In genomic region chr15:75737713-75738646, GRCh38 we compare ENCODE assay signal across 8 cellular contexts. TPM values are rescaled to one million over a fixed set of nuclear protein-coding genes. Genes with fewer than 3 reads are reported as not detected.
A peak's percentile ranks its signal among the peaks of the same experiment; 100 is the strongest.
DNase-seq lines count a peak whose midpoint lies in the region; ATAC-seq, FAIRE-seq and TF ChIP-seq lines count a peak whose summit lies in the region.
"Not testable (repeated sequence)": the region's sequence is repeated elsewhere in the genome, so short reads cannot be mapped to it uniquely, and the experiment has no call there.

No MANE protein-coding gene starts in this region.

- H3K79me2 ChIP-seq in astrocyte (ENCODE audit: insufficient read depth, low read length) = not testable (repeated sequence)

- ATAC-seq in GM19328 (IDR thresholded peaks at IDR 0.05; ENCODE audit: unreplicated experiment) (peak; percentile 21), HG03196 (IDR thresholded peaks at IDR 0.05; ENCODE audit: unreplicated experiment) (peak; percentile 17), foreskin keratinocyte (peak; percentile 2)

- H3K27me3 Mint-ChIP-seq in astrocyte (ENCODE audit: low read depth, unreplicated experiment) = peaks cover 15% of the 10 kb centered on the region

- not testable (repeated sequence) for H3K36me3 ChIP-seq in BLaER1; SK-N-MC (ENCODE audit: insufficient read depth, low read length); astrocyte (ENCODE audit: insufficient read depth, low read length); mesodermal cell (ENCODE audit: control insufficient read depth, insufficient read depth, low read length); skeletal muscle tissue (ENCODE audit: control insufficient read depth in 3 of 3, insufficient read depth in 3 of 3, low read length in 3 of 3)

- not testable (repeated sequence) for H3K9me3 Mint-ChIP-seq in astrocyte (ENCODE audit: unreplicated experiment)

- H3K27ac Mint-ChIP-seq in astrocyte (ENCODE audit: unreplicated experiment) = not testable (repeated sequence)

- not testable (repeated sequence) for H3K27me3 ChIP-seq in BLaER1; astrocyte (ENCODE audit: insufficient read depth, low read length); foreskin keratinocyte; skeletal muscle tissue (ENCODE audit: control insufficient read depth in 3 of 3, insufficient read depth in 3 of 3, low read length in 3 of 3)

- not testable (repeated sequence) for H3K9me3 ChIP-seq in BLaER1; SK-N-MC (ENCODE audit: low read depth, low read length); astrocyte (ENCODE audit: insufficient read depth, low read depth, low read length); mesodermal cell (ENCODE audit: control insufficient read depth, low read length); skeletal muscle tissue (ENCODE audit: control insufficient read depth in 3 of 3, low read length in 3 of 3)

- H3K4me1 ChIP-seq in BLaER1 = peaks cover 51% of the 10 kb centered on the region
- H3K4me1 ChIP-seq in astrocyte (ENCODE audit: insufficient read depth, low read length); foreskin keratinocyte; mesodermal cell (ENCODE audit: control insufficient read depth, insufficient read depth, low read length, poor library complexity, severe bottlenecking): not testable (repeated sequence)
- H3K4me1 ChIP-seq in skeletal muscle tissue (ENCODE audit: control insufficient read depth in 3 of 3, insufficient read depth in 3 of 3, low read length in 3 of 3) = peaks cover 9 to 17% (median 12%) of the 10 kb centered on the region in 3 donors

- not testable (repeated sequence) for H3K36me3 Mint-ChIP-seq in astrocyte (ENCODE audit: low read depth, unreplicated experiment)

- not testable (repeated sequence) for TF ChIP-seq CTCF in astrocyte (IDR thresholded peaks at IDR 0.05; ENCODE audit: insufficient read depth, low read depth, low read length); foreskin keratinocyte (conservative IDR thresholded peaks at IDR 0.05)

- H3K27ac ChIP-seq in BLaER1 (peak overlapping the region; percentile 85), foreskin keratinocyte (peak overlapping the region; percentile 83)
- H3K27ac ChIP-seq in SK-N-MC; astrocyte (ENCODE audit: low read depth, low read length); mesodermal cell (ENCODE audit: low read depth, low read length, severe bottlenecking); skeletal muscle tissue (ENCODE audit: low read depth, low read length): not testable (repeated sequence)

- H3K4me1 Mint-ChIP-seq in astrocyte (ENCODE audit: low read depth, unreplicated experiment) = not testable (repeated sequence)

- H3K9ac ChIP-seq in BLaER1 = peak overlapping the region; percentile 89
- H3K9ac ChIP-seq in SK-N-MC (ENCODE audit: insufficient read length) = peak overlapping the region; percentile 62
- H3K9ac ChIP-seq in astrocyte (ENCODE audit: low read length) = peak overlapping the region; percentile 81
- peak overlapping the region in 2 of 3 donors; percentile 70 to 74 for H3K9ac ChIP-seq in skeletal muscle tissue (ENCODE audit: low read depth in 1 of 3, low read length in 3 of 3)

- peaks cover 12% of the 10 kb centered on the region; the same call in 1 of the 2 replicates for H4K20me1 ChIP-seq in BLaER1
- not testable (repeated sequence) for H4K20me1 ChIP-seq in astrocyte (ENCODE audit: insufficient read depth, low read length)

- H3K4me2 ChIP-seq in BLaER1 (peak overlapping the region; percentile 98), astrocyte (ENCODE audit: low read length) (peak overlapping the region; percentile 99)

- not testable (repeated sequence) for FAIRE-seq in astrocyte (lab: Jason Lieb, UNC)

- H2AFZ ChIP-seq in astrocyte (ENCODE audit: low read depth, low read length) = peak overlapping the region; percentile 93

- WGBS in mesodermal cell (ENCODE audit: insufficient coverage in 2 of 2), 2 experiments = 6 to 7% methylated on average over 34 to 39 of the region's 49 CpGs

- not testable (repeated sequence) for DNase-seq in SK-N-MC (ENCODE audit: low read depth, low spot score); astrocyte (ENCODE audit: low read depth); foreskin keratinocyte

- H3K4me3 Mint-ChIP-seq in astrocyte (ENCODE audit: unreplicated experiment) = peak overlapping the region; percentile 94

- H3K4me3 ChIP-seq in BLaER1 = peak overlapping the region; percentile 94
- H3K4me3 ChIP-seq in SK-N-MC = peak overlapping the region; percentile 90
- peak overlapping the region; percentile 71 for H3K4me3 ChIP-seq in astrocyte (ENCODE audit: insufficient read depth, low read depth, low read length)
- H3K4me3 ChIP-seq in mesodermal cell (ENCODE audit: extremely low read depth, insufficient read depth, low read length, poor library complexity, severe bottlenecking) = peak overlapping the region; percentile 76
- peak overlapping the region; percentile 72 to 81 (median 81) for H3K4me3 ChIP-seq in skeletal muscle tissue (ENCODE audit: low read length in 3 of 3)

RNA-seq across cellular contexts. Expression of gene CSPG4, which starts 25.3 kb away (rescaled TPM):
- total RNA-seq in astrocyte = 26.9 and 47.8 TPM in 2 replicates
- total RNA-seq in foreskin keratinocyte = 6.0 and 13.3 TPM in 2 replicates
- 2.7 and 5.1 TPM in 2 replicates for polyA plus RNA-seq in foreskin keratinocyte
- 39.4 TPM for polyA plus RNA-seq in mesodermal cell (2013, experiment 1 of 2)
- polyA plus RNA-seq in mesodermal cell (2013, experiment 2 of 2) = 33.6 TPM
- 71.5 TPM for total RNA-seq in skeletal muscle tissue
